ENCODE assay signal across 30 cellular contexts in genomic region chr1:75129660-75130311, GRCh38. TPM values are rescaled to one million over a fixed set of nuclear protein-coding genes. Genes with fewer than 3 reads are reported as not detected.
A peak's percentile ranks its signal among the peaks of the same experiment; 100 is the strongest.
DNase-seq lines count a peak whose midpoint lies in the region; FAIRE-seq and TF ChIP-seq lines count a peak whose summit lies in the region.
"Had no signal": no experiment of that assay in that cellular context is flagged by ENCODE, and none has a peak within 500 bp of the region (broad histone marks: within the 10 kb centered on the region; RNA-seq: fewer than 3 reads in every experiment).

No MANE protein-coding gene starts in this region.

- no peaks in the 10 kb centered on the region for H3K79me1 ChIP-seq in trophoblast cell (ENCODE audit: low read length)

- H3K27me3 Mint-ChIP-seq in astrocyte (ENCODE audit: low read depth, unreplicated experiment) = peaks cover 80% of the 10 kb centered on the region

- H3K4me1 ChIP-seq in astrocyte (ENCODE audit: insufficient read depth, low read length) (no peaks in the 10 kb centered on the region), iPS-18a (ENCODE audit: control insufficient read depth, low read depth, low read length) (peaks cover 47% of the 10 kb centered on the region), trophoblast cell (ENCODE audit: control insufficient read depth in 1 of 2, insufficient read depth in 2 of 2, low read length in 2 of 2) (peaks cover under 1 to 6% of the 10 kb centered on the region in 2 experiments), PC-9 (replicated peaks; ENCODE audit: insufficient read depth) (no peaks in the 10 kb centered on the region)

- H4K12ac ChIP-seq in trophoblast cell (ENCODE audit: low read depth, low read length) = no peak overlapping the region

- no peaks in the 10 kb centered on the region for H3F3A ChIP-seq in PC-9 (ENCODE audit: insufficient read depth, low read depth)

- TF ChIP-seq CTCF in astrocyte (IDR thresholded peaks at IDR 0.05; ENCODE audit: insufficient read depth, low read depth, low read length) (no peak), PC-9 (conservative IDR thresholded peaks at IDR 0.05) (no peak)

- H3K9me2 ChIP-seq in PC-9 (ENCODE audit: insufficient read depth) = no peaks in the 10 kb centered on the region

- no peak overlapping the region for H2AK5ac ChIP-seq in trophoblast cell (ENCODE audit: low read length)

- H3K9ac ChIP-seq in astrocyte (ENCODE audit: low read length) (no peak overlapping the region), iPS-18a (ENCODE audit: low read length) (no peak overlapping the region), trophoblast cell (ENCODE audit: low read length) (no peak overlapping the region)

- peaks cover 87% of the 10 kb centered on the region for H3K27me3 ChIP-seq in H7 (ENCODE audit: control insufficient read depth, insufficient read depth, low read length)
- H3K27me3 ChIP-seq in astrocyte (ENCODE audit: insufficient read depth, low read length) = peaks cover 97% of the 10 kb centered on the region
- peaks cover 88% of the 10 kb centered on the region for H3K27me3 ChIP-seq in iPS-18a (ENCODE audit: control insufficient read depth, insufficient read depth, low read length)
- H3K27me3 ChIP-seq in trophoblast cell (ENCODE audit: insufficient read depth, low read length) = peaks cover 56% of the 10 kb centered on the region
- H3K27me3 ChIP-seq in PC-9 (ENCODE audit: insufficient read depth, low read depth) = peaks cover 26% of the 10 kb centered on the region; the same call in 1 of the 2 replicates

- H3K79me2 ChIP-seq in astrocyte (ENCODE audit: insufficient read depth, low read length) (no peaks in the 10 kb centered on the region), trophoblast cell (ENCODE audit: control insufficient read depth, insufficient read depth, low read length, poor library complexity) (no peaks in the 10 kb centered on the region), PC-9 (ENCODE audit: low read depth) (no peaks in the 10 kb centered on the region)

- H2AFZ ChIP-seq in astrocyte (ENCODE audit: low read depth, low read length) (peak overlapping the region; percentile 11), trophoblast cell (ENCODE audit: insufficient read depth, low read length, poor library complexity) (no peak overlapping the region), PC-9 (no peak overlapping the region)

- H3K36me3 ChIP-seq in H7 (replicated peaks; ENCODE audit: control insufficient read depth, insufficient read depth, low read length) = no peaks in the 10 kb centered on the region
- no peaks in the 10 kb centered on the region for H3K36me3 ChIP-seq in astrocyte (ENCODE audit: insufficient read depth, low read length)
- H3K36me3 ChIP-seq in iPS-18a (ENCODE audit: control insufficient read depth, low read depth, low read length) = no peaks in the 10 kb centered on the region
- no peaks in the 10 kb centered on the region for H3K36me3 ChIP-seq in trophoblast cell (ENCODE audit: control insufficient read depth in 1 of 2, insufficient read depth in 2 of 2, low read length in 2 of 2)
- H3K36me3 ChIP-seq in PC-9 (ENCODE audit: low read depth) = no peaks in the 10 kb centered on the region
- H3K36me3 ChIP-seq: Peyer's patch, tibial artery had no signal

- intact Hi-C loops in PC-9 (cut with micrococcal nuclease; ENCODE audit: unreplicated experiment) (no loop called here), posterior vena cava (cut with DNase I) (no loop called here)

- H3K4me2 ChIP-seq in astrocyte (ENCODE audit: low read length) (no peak overlapping the region), trophoblast cell (ENCODE audit: low read length) (no peak overlapping the region), PC-9 (no peak overlapping the region)

- H2BK120ac ChIP-seq in trophoblast cell (ENCODE audit: insufficient read depth, low read length, poor library complexity) = no peak overlapping the region

- DNase-seq in H7 = peak; percentile 40
- DNase-seq in astrocyte (ENCODE audit: low read depth) = no peak
- DNase-seq in trophoblast cell = no peak
- DNase-seq in PC-9 = no peak
- DNase-seq in glomerular visceral epithelial cell (ENCODE audit: extremely low spot score) = no peak
- no peak for DNase-seq in posterior vena cava (ENCODE audit: low spot score)
- DNase-seq: activated CD8-positive, alpha-beta memory T cell treated with anti-CD3 and anti-CD28 coated beads for 24 hours; activated naive CD4-positive, alpha-beta T cell treated with Interleukin-2 at 50 U/mL for 16 hours; activated T-cell treated with anti-CD3 and anti-CD28 coated beads, Interleukin-2, amount 50 U/mL, for 4 hours; amygdala; CD4-positive, alpha-beta memory T cell; DMS 273 treated with DMSO at 0.1 percent for 48 hours; GDM1; Karpas-422; left colon; naive thymus-derived CD4-positive, alpha-beta T cell; NCI-H1048; NCI-H187 treated with DMSO at 0.1 percent for 48 hours; NCI-H526; Peyer's patch; stimulated activated CD4-positive, alpha-beta T cell treated with anti-CD3 and anti-CD28 coated beads, Interleukin-15, amount 100 ng/mL, for 24 hours; stimulated activated naive CD8-positive, alpha-beta T cell treated with anti-CD3 and anti-CD28 coated beads, Interleukin-15, amount 100 ng/mL, for 72 hours; tibial artery had no signal

- H3K4ac ChIP-seq in trophoblast cell (ENCODE audit: low read depth, low read length) = no peak overlapping the region

- H3K9me3 ChIP-seq in astrocyte (ENCODE audit: insufficient read depth, low read depth, low read length) (peaks cover 7% of the 10 kb centered on the region), iPS-18a (ENCODE audit: control insufficient read depth, low read depth, low read length) (no peaks in the 10 kb centered on the region), trophoblast cell (ENCODE audit: insufficient read depth, low read depth, low read length) (peaks cover 4% of the 10 kb centered on the region), PC-9 (ENCODE audit: insufficient read depth, low read depth) (no peaks in the 10 kb centered on the region)
- H3K9me3 ChIP-seq: tibial artery had no signal

- H3K27ac Mint-ChIP-seq in astrocyte (ENCODE audit: unreplicated experiment) = no peak overlapping the region
- H3K27ac Mint-ChIP-seq: CD4-positive, alpha-beta memory T cell; dendritic cell treated with granulocyte-macrophage colony-stimulating factor and Interleukin-4, amounts not matched to agents 40 ng/mL and 50 ng/mL, for 4 days; memory B cell had no signal

- no peak overlapping the region for H3K18ac ChIP-seq in trophoblast cell (ENCODE audit: low read length)

- FAIRE-seq in astrocyte (lab: Jason Lieb, UNC) = no peak
- FAIRE-seq: GM18507 had no signal

- H3K4me1 Mint-ChIP-seq in astrocyte (ENCODE audit: low read depth, unreplicated experiment) = peaks cover 23% of the 10 kb centered on the region

- no peak overlapping the region for H3K14ac ChIP-seq in trophoblast cell (ENCODE audit: low read length)

- H3K27ac ChIP-seq in astrocyte (ENCODE audit: low read depth, low read length) (no peak overlapping the region), iPS-18a (ENCODE audit: low read length) (no peak overlapping the region), trophoblast cell (ENCODE audit: low read depth, low read length) (no peak overlapping the region), PC-9 (no peak overlapping the region)
- H3K27ac ChIP-seq: Peyer's patch, tibial artery had no signal

- WGBS in trophoblast cell (ENCODE audit: extremely low coverage, insufficient coverage, insufficient read length) = no CpG with 5 or more reads among the region's 28 CpGs

- H3K9me3 Mint-ChIP-seq in astrocyte (ENCODE audit: unreplicated experiment) = peaks cover 7% of the 10 kb centered on the region

- H3K4me3 Mint-ChIP-seq in astrocyte (ENCODE audit: unreplicated experiment) = peak overlapping the region; percentile 70
- H3K4me3 Mint-ChIP-seq: activated T-cell treated with anti-CD3 and anti-CD28 coated beads, Interleukin-2, amount 50 U/mL, for 4 hours; CD4-positive, alpha-beta memory T cell; dendritic cell treated with granulocyte-macrophage colony-stimulating factor and Interleukin-4, amounts not matched to agents 40 ng/mL and 50 ng/mL, for 4 days; memory B cell; naive thymus-derived CD4-positive, alpha-beta T cell; stimulated activated naive CD8-positive, alpha-beta T cell treated with anti-CD3 and anti-CD28 coated beads, Interleukin-15, amount 100 ng/mL, for 72 hours had no signal

- H4K91ac ChIP-seq in trophoblast cell (ENCODE audit: low read depth, low read length) = no peak overlapping the region

- H2BK12ac ChIP-seq in trophoblast cell (ENCODE audit: low read length) = no peak overlapping the region

- no TSS peak for BruUV-seq in PC-9 (replicated peaks; lab: Mats Ljungman, UMichigan)

- H3K36me3 Mint-ChIP-seq in astrocyte (ENCODE audit: low read depth, unreplicated experiment) = no peaks in the 10 kb centered on the region
- H3K36me3 Mint-ChIP-seq: CD4-positive, alpha-beta memory T cell had no signal

- H2BK5ac ChIP-seq in trophoblast cell (ENCODE audit: low read depth, low read length, poor library complexity) = no peak overlapping the region

- CTCF ChIA-PET in PC-9 (lab: Charles Lee) = no interaction called here

- peak overlapping the region; percentile 49 for H3K23ac ChIP-seq in trophoblast cell (ENCODE audit: low read length)

- H4K8ac ChIP-seq in trophoblast cell (ENCODE audit: low read depth, low read length) = no peak overlapping the region

- POLR2A ChIA-PET in PC-9 (lab: Charles Lee; ENCODE audit: unreplicated experiment) = no interaction called here

- H4K20me1 ChIP-seq in astrocyte (ENCODE audit: insufficient read depth, low read length) = no peaks in the 10 kb centered on the region
- no peaks in the 10 kb centered on the region for H4K20me1 ChIP-seq in PC-9 (ENCODE audit: insufficient read depth)

- H3K4me3 ChIP-seq in H7 (ENCODE audit: insufficient read depth, low read depth, low read length) (no peak overlapping the region), astrocyte (ENCODE audit: insufficient read depth, low read depth, low read length) (no peak overlapping the region), iPS-18a (ENCODE audit: low read length) (peak overlapping the region; percentile 64), trophoblast cell (ENCODE audit: low read depth, low read length) (no peak overlapping the region), PC-9 (no peak overlapping the region)
- H3K4me3 ChIP-seq: Peyer's patch, tibial artery had no signal

RNA-seq across cellular contexts. Expression of gene LHX8, which starts 4.4 kb away (rescaled TPM):
- total RNA-seq in H7 (2014; rRNA removed; shearing (Covaris generic)) = not detected in 2 replicates
- 0.48 and 0.52 TPM in 2 replicates for total RNA-seq in astrocyte
- 0.03 and 0.07 TPM in 2 replicates for polyA plus RNA-seq in trophoblast cell (2013)
- not detected in 2 replicates for total RNA-seq in PC-9 (2021)
- total RNA-seq in posterior vena cava = not detected
- total RNA-seq: activated T-cell treated with anti-CD3 and anti-CD28 coated beads, Interleukin-2, amount 50 U/mL, for 4 hours; CD4-positive, alpha-beta memory T cell; glomerular endothelial cell; left colon; naive thymus-derived CD4-positive, alpha-beta T cell; Peyer's patch; sciatic nerve; T-helper 1 cell treated with Interleukin-12 subunit alpha and Interleukin-12 subunit beta and Interleukin-4 antibody, amounts not matched to agents 30 ng/mL and 1 ng/mL, for 36 hours had no signal
- polyA plus RNA-seq: CD4-positive, alpha-beta memory T cell; naive thymus-derived CD4-positive, alpha-beta T cell had no signal
